In the genomic region with DNA sequence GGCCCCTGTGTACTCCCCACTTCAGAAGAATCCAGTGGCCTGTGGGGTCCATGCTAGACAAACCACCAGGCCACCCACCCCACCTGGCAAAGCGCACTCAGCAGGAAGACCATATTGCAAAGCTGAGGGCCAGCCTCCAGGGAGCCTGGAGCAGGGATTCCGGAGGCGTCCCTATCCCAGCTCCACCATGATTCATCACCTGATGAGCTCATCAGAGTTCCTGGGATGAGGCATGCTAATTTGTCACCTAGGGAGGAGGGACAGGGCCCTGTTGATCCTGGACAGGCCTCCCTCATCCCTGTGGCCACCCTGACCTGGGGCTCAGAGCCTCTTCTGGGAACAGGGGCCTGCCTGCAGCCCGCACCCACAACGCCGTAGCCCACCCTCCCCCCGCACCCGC, we compare ENCODE assay signal across 10 cellular contexts.
A peak's percentile ranks its signal among the peaks of the same experiment; 100 is the strongest.
DNase-seq lines count a peak whose midpoint lies in the region; ATAC-seq and TF ChIP-seq lines count a peak whose summit lies in the region.
"Had no signal": no experiment of that assay in that cellular context is flagged by ENCODE, and none has a peak within 500 bp of the region (broad histone marks: within the 10 kb centered on the region; RNA-seq: fewer than 3 reads in every experiment).

No MANE protein-coding gene starts in this region.

- H3K27me3 ChIP-seq in HCT116 (ENCODE audit: insufficient read depth, low read length): no peaks in the 10 kb centered on the region
- H3K27me3 ChIP-seq in SJCRH30: no peaks in the 10 kb centered on the region

- no peaks in the 10 kb centered on the region for H3K9me3 ChIP-seq in HCT116 (ENCODE audit: control insufficient read depth in 1 of 2, insufficient read depth in 1 of 2, low read depth in 1 of 2, low read length in 2 of 2)
- no peaks in the 10 kb centered on the region for H3K9me3 ChIP-seq in SJCRH30 (replicated peaks)

- H3K27me3 Mint-ChIP-seq in T-helper 2 cell treated with Interferon-gamma antibody and Interleukin-4, amounts not matched to agents 5 μg/mL and 100 μg/mL, for 36 hours (ENCODE audit: low read depth): no peaks in the 10 kb centered on the region

- H3K9ac ChIP-seq in HCT116 (ENCODE audit: low read length): peak overlapping the region; percentile 43

- POLR2A ChIA-PET in HCT116 (lab: Charles Lee): interaction anchor here (1.5 kb wide), 2 partner anchors 9 to 126 kb away, joined by 3 to 5 read pairs; no protein-coding TSS in a partner anchor
- POLR2A ChIA-PET in RWPE1 (lab: Yijun Ruan, JAX; ENCODE audit: low non-redundant PET): interaction anchor here (0.5 kb wide), 1 partner anchor 50 kb away, joined by 3 read pairs; no protein-coding TSS in a partner anchor

- BruUV-seq in HCT116 (replicated peaks; lab: Mats Ljungman, UMichigan): no TSS peak

- no peaks in the 10 kb centered on the region for H3K36me3 Mint-ChIP-seq in T-helper 2 cell treated with Interferon-gamma antibody and Interleukin-4, amounts not matched to agents 5 μg/mL and 100 μg/mL, for 36 hours (ENCODE audit: low read depth)

- H3K9me3 Mint-ChIP-seq in T-helper 2 cell treated with Interferon-gamma antibody and Interleukin-4, amounts not matched to agents 5 μg/mL and 100 μg/mL, for 36 hours: no peaks in the 10 kb centered on the region

- no peak overlapping the region for H3K4me3 Mint-ChIP-seq in T-helper 2 cell treated with Interferon-gamma antibody and Interleukin-4, amounts not matched to agents 5 μg/mL and 100 μg/mL, for 36 hours

- H3K36me3 ChIP-seq in HCT116 (ENCODE audit: control insufficient read depth in 1 of 2, insufficient read depth in 2 of 2, low read length in 2 of 2): peaks cover 0 to 2% of the 10 kb centered on the region in 2 experiments; a peak in 2 of 4 replicates
- no peaks in the 10 kb centered on the region for H3K36me3 ChIP-seq in SJCRH30

- CTCF ChIA-PET in HCT116 (lab: Charles Lee): interaction anchor here (0.6 to 0.9 kb wide), 2 partner anchors 50 to 103 kb away, joined by 3 to 6 read pairs; no protein-coding TSS in a partner anchor
- CTCF ChIA-PET in RWPE1 (lab: Yijun Ruan, JAX): interaction anchor here (0.6 to 0.9 kb wide), 2 partner anchors 50 to 255 kb away, joined by 3 to 4 read pairs; no protein-coding TSS in a partner anchor

- H3K4me1 ChIP-seq in HCT116 (ENCODE audit: control insufficient read depth in 1 of 2, insufficient read depth in 2 of 2, low read length in 2 of 2) (peaks cover 0 to 36% of the 10 kb centered on the region in 2 experiments; a peak in 3 of 4 replicates), SJCRH30 (peaks cover 35% of the 10 kb centered on the region)

- peaks cover 6% of the 10 kb centered on the region for H3K4me1 Mint-ChIP-seq in T-helper 2 cell treated with Interferon-gamma antibody and Interleukin-4, amounts not matched to agents 5 μg/mL and 100 μg/mL, for 36 hours (ENCODE audit: low read depth)

- no peak for TF ChIP-seq CTCF in HCT116 (IDR thresholded peaks at IDR 0.05 in 2 of 3, conservative IDR thresholded peaks at IDR 0.05 in 1 of 3; ENCODE audit: borderline replicate concordance in 1 of 3, insufficient read depth in 1 of 3, low read depth in 2 of 3, low read length in 2 of 3)
- no peak for TF ChIP-seq CTCF in RWPE1 (conservative IDR thresholded peaks at IDR 0.05; ENCODE audit: low read depth)
- no peak for TF ChIP-seq CTCF in fibroblast of mammary gland (conservative IDR thresholded peaks at IDR 0.05; ENCODE audit: control insufficient read depth, insufficient read depth, low read depth, low read length)

- H3K79me2 ChIP-seq in HCT116 (ENCODE audit: insufficient read depth, low read length): peaks cover 68% of the 10 kb centered on the region

- H3K27ac ChIP-seq in HCT116 (ENCODE audit: low read depth, low read length) (peak overlapping the region; percentile 3; the same call in 1 of the 2 replicates), RWPE1 (peak overlapping the region; percentile 30; the same call in 1 of the 2 replicates), SJCRH30 (no peak overlapping the region)

- peak; percentile 76 for DNase-seq in HCT116 (ENCODE audit: low read depth, low spot score)
- DNase-seq in RWPE1 (ENCODE audit: low spot score): peak; percentile 84
- DNase-seq in fibroblast of mammary gland (ENCODE audit: low read depth): peak; percentile 83
- peak; percentile 65 for DNase-seq in renal cortical epithelial cell (ENCODE audit: low read depth)
- DNase-seq in activated CD4-positive, alpha-beta T cell treated with anti-CD3 and anti-CD28 coated beads, Interleukin-2, amount 50 U/mL, for 1 hour: no peak
- DNase-seq in SJCRH30: no peak
- DNase-seq in pons (ENCODE audit: low spot score): no peak
- DNase-seq in T-helper 2 cell treated with Interferon-gamma antibody and Interleukin-4, amounts not matched to agents 5 μg/mL and 100 μg/mL, for 36 hours (ENCODE audit: low spot score): no peak
- DNase-seq: activated CD4-positive, alpha-beta T cell treated with anti-CD3 and anti-CD28 coated beads, Interleukin-2, amount 50 U/mL, for 48 hours; NCI-H187 had no signal

- RAD21 ChIA-PET in HCT116 (lab: Charles Lee; ENCODE audit: low non-redundant PET in 1 of 2, low total read pairs in 2 of 2, uncharacterized antibody in 2 of 2, unreplicated experiment in 2 of 2): no interaction called here

- no peak overlapping the region for H3K27ac Mint-ChIP-seq in T-helper 2 cell treated with Interferon-gamma antibody and Interleukin-4, amounts not matched to agents 5 μg/mL and 100 μg/mL, for 36 hours

- no peak for TF ChIP-seq POLR2A in HCT116 (IDR thresholded peaks at IDR 0.05; ENCODE audit: borderline replicate concordance, extremely low read depth, insufficient read depth, insufficient read length)

- H3K9me2 ChIP-seq in HCT116 (ENCODE audit: insufficient read depth): no peaks in the 10 kb centered on the region

- H2AFZ ChIP-seq in HCT116 (ENCODE audit: low read depth, low read length, poor library complexity, severe bottlenecking): no peak overlapping the region

- no peak for TF ChIP-seq RAD21 in HCT116 (IDR thresholded peaks at IDR 0.05; ENCODE audit: low read depth)

- peak overlapping the region; percentile 64 for H3K4me2 ChIP-seq in HCT116 (ENCODE audit: low read length)

- H4K20me1 ChIP-seq in HCT116 (ENCODE audit: insufficient read depth): no peaks in the 10 kb centered on the region; the same call in 1 of the 2 replicates

- peak; percentile 97 for ATAC-seq in HCT116

- intact Hi-C loops in HCT116 (cut with micrococcal nuclease): no loop called here

- no peak overlapping the region for H3K4me3 ChIP-seq in HCT116 (replicated peaks in 1 of 2; ENCODE audit: low read depth in 1 of 2, low read length in 2 of 2)
- H3K4me3 ChIP-seq in fibroblast of mammary gland (ENCODE audit: control insufficient read depth, low read depth, low read length): no peak overlapping the region
- H3K4me3 ChIP-seq in SJCRH30: no peak overlapping the region

TF ChIP-seq in HCT116, 20 proteins besides CTCF, POLR2A, EP300 and RAD21:
- TF ChIP-seq POLR2AphosphoS5 (IDR thresholded peaks at IDR 0.05; ENCODE audit: low read depth, low read length) (peak; percentile 47; the same call in 1 of the 2 replicates), FOSL1 (IDR thresholded peaks at IDR 0.05; ENCODE audit: low read depth) (peak; percentile 83), JUND (IDR thresholded peaks at IDR 0.05) (peak; percentile 86), SP1 (IDR thresholded peaks at IDR 0.05; ENCODE audit: low read depth) (0 out of 2 replicates have a peak, but pooled peaks have one; percentile 25), SIN3A (IDR thresholded peaks at IDR 0.05; ENCODE audit: low read depth) (no peak), YY1 (IDR thresholded peaks at IDR 0.05; ENCODE audit: extremely low read depth, insufficient replicate concordance, low read depth, low read length) (peak; percentile 53), EZH2 (IDR thresholded peaks at IDR 0.05) (no peak)
- TF ChIP-seq, protein P1, sequence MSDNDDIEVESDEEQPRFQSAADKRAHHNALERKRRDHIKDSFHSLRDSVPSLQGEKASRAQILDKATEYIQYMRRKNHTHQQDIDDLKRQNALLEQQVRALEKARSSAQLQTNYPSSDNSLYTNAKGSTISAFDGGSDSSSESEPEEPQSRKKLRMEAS (IDR thresholded peaks at IDR 0.05): 0 out of 2 replicates have a peak, but pooled peaks have one; percentile 22

Comparison
In these comparisons a context has a peak if more than half of its experiments do, and no peak if none do; other contexts are left out.
1. DNase-seq: peak in HCT116 (single experiment), RWPE1 (single experiment), fibroblast of mammary gland (single experiment) and renal cortical epithelial cell (single experiment); none in activated CD4-positive, alpha-beta T cell treated with anti-CD3 and anti-CD28 coated beads, Interleukin-2, amount 50 U/mL, for 1 hour (single experiment), SJCRH30 (0 of 2), pons (single experiment) and T-helper 2 cell treated with Interferon-gamma antibody and Interleukin-4, amounts not matched to agents 5 μg/mL and 100 μg/mL, for 36 hours (single experiment).